In genomic region chr18:44715245-44715644, GRCh38 we compare ENCODE assay signal across 11 cellular contexts. TPM values are rescaled to one million over a fixed set of nuclear protein-coding genes. Genes with fewer than 3 reads are reported as not detected.
DNase-seq lines count a peak whose midpoint lies in the region; ATAC-seq and TF ChIP-seq lines count a peak whose summit lies in the region.
"Had no signal": no experiment of that assay in that cellular context is flagged by ENCODE, and none has a peak within 500 bp of the region (broad histone marks: within the 10 kb centered on the region; RNA-seq: fewer than 3 reads in every experiment).

No MANE protein-coding gene starts in this region.

- intact Hi-C loops in left cardiac atrium (cut with DNase I), result no loop called here
- intact Hi-C loops in psoas muscle (cut with DNase I), result no loop called here

- H3K27ac ChIP-seq in psoas muscle, result peak overlapping the region; percentile 70

- H3K9me3 ChIP-seq in psoas muscle, result no peaks in the 10 kb centered on the region
- H3K9me3 ChIP-seq: tibial nerve had no signal

- peaks cover 34% of the 10 kb centered on the region for H3K4me1 ChIP-seq in psoas muscle

- H3K27me3 ChIP-seq in psoas muscle (ENCODE audit: insufficient read depth in 3 of 3, low read length in 2 of 3), result no peaks in the 10 kb centered on the region
- H3K27me3 ChIP-seq: tibial nerve had no signal

- ATAC-seq in left cardiac atrium (peak; percentile 48 to 83), psoas muscle (peak; percentile 85 to 95 (median 90)), GM21723 (IDR thresholded peaks at IDR 0.05; ENCODE audit: unreplicated experiment) (no peak), HG03378 (IDR thresholded peaks at IDR 0.05; ENCODE audit: unreplicated experiment) (no peak), HG02610 (IDR thresholded peaks at IDR 0.05; ENCODE audit: unreplicated experiment) (no peak)

- no peak for TF ChIP-seq CTCF in psoas muscle (IDR thresholded peaks at IDR 0.05)

- DNase-seq in GM03348 (ENCODE audit: low spot score) (peak; percentile 91), T1000 (lab: John Stamatoyannopoulos, UW) (peak; percentile 31), left cardiac atrium (peak; percentile 37), psoas muscle (peak; percentile 67 to 80), NCI-H1436 treated with DMSO at 0.1 percent for 48 hours (lab: John Stamatoyannopoulos, UW) (no peak)
- DNase-seq: erythroblast; stimulated activated CD4-positive, alpha-beta T cell treated with anti-CD3 and anti-CD28 coated beads, Interleukin-15, amount 100 ng/mL, for 24 hours had no signal

- no peak overlapping the region for H3K4me3 ChIP-seq in psoas muscle
- H3K4me3 ChIP-seq: tibial nerve had no signal

- no peaks in the 10 kb centered on the region for H3K36me3 ChIP-seq in psoas muscle (ENCODE audit: insufficient read depth in 1 of 2, low read depth in 1 of 2)

- 32 to 43% (median 32%) methylated on average over 7 of the region's 7 CpGs for WGBS in psoas muscle, 3 donors

RNA-seq across cellular contexts. Expression of gene SETBP1, which starts 34.6 kb away (rescaled TPM):
- total RNA-seq in left cardiac atrium, result 10 to 100 TPM in 1 of 2 donors, 1 to 10 TPM in 1; 9.8 to 16.7 TPM
- 10 to 100 TPM; 10.5 to 21.0 (median 20.2) TPM for total RNA-seq in psoas muscle
- polyA plus RNA-seq in psoas muscle, result 1 to 10 TPM in 2 of 3 donors, under 1 TPM in 1; 0.61 to 4.8 (median 2.5) TPM

Comparison
In these comparisons a context has a peak if more than half of its experiments do, and no peak if none do; other contexts are left out.
1. ATAC-seq: peak in left cardiac atrium (2 of 2) and psoas muscle (4 of 4); none in GM21723 (single experiment), HG03378 (single experiment) and HG02610 (single experiment).